13 cellular contexts compared by ENCODE assay signal in genomic region chr11:44729065-44729464, GRCh38. TPM values are rescaled to one million over a fixed set of nuclear protein-coding genes. Genes with fewer than 3 reads are reported as not detected.
DNase-seq lines count a peak whose midpoint lies in the region; ATAC-seq and TF ChIP-seq lines count a peak whose summit lies in the region.
"Had no signal": no experiment of that assay in that cellular context is flagged by ENCODE, and none has a peak within 500 bp of the region (broad histone marks: within the 10 kb centered on the region; RNA-seq: fewer than 3 reads in every experiment).

No MANE protein-coding gene starts in this region.

- H3K4ac ChIP-seq in mesendoderm (ENCODE audit: low read depth, low read length), result no peak overlapping the region

- peak overlapping the region; percentile 62 for H3K18ac ChIP-seq in mesendoderm (ENCODE audit: low read length)

- no CpG with 5 or more reads among the region's 2 CpGs for WGBS in mesendoderm (ENCODE audit: extremely low coverage, insufficient coverage, low lambda C conversion rate)
- WGBS in transverse colon (ENCODE audit: low coverage in 1 of 2), 2 donors, result 70 to 81% methylated on average over 2 of the region's 2 CpGs

- peaks cover 3% of the 10 kb centered on the region for H3K79me1 ChIP-seq in mesendoderm (ENCODE audit: low read length)

- no peak for ATAC-seq in HG03354 (IDR thresholded peaks at IDR 0.05; ENCODE audit: poor library complexity, severe bottlenecking, unreplicated experiment)
- ATAC-seq in GM18505 (IDR thresholded peaks at IDR 0.05; ENCODE audit: unreplicated experiment), result no peak
- ATAC-seq: left lobe of liver had no signal

- H4K8ac ChIP-seq in mesendoderm (ENCODE audit: low read depth, low read length), result no peak overlapping the region

- TF ChIP-seq EP300 in transverse colon (IDR thresholded peaks at IDR 0.05; ENCODE audit: low read depth), result no peak

- TF ChIP-seq POLR2A in transverse colon (IDR thresholded peaks at IDR 0.05) (no peak), GM18505 (IDR thresholded peaks at IDR 0.05; ENCODE audit: borderline replicate concordance, extremely low read depth, insufficient read depth, insufficient read length) (no peak)

- intact Hi-C loops in colonic mucosa (cut with DNase I) (loop anchor here (5.0 to 10.0 kb wide), 3 partner anchors 104 to 378 kb away; no protein-coding TSS in a partner anchor), transverse colon (cut with DNase I; ENCODE audit: low total_unique reads) (loop anchor here (5.0 kb wide), 2 partner anchors 48 to 102 kb away; no protein-coding TSS in a partner anchor)

- H3K79me2 ChIP-seq in mesendoderm (ENCODE audit: control insufficient read depth, insufficient read depth, low read length), result peaks cover 2% of the 10 kb centered on the region

- H3K4me3 ChIP-seq in colonic mucosa (no peak overlapping the region), mesendoderm (ENCODE audit: low read length) (no peak overlapping the region), transverse colon (no peak overlapping the region)
- H3K4me3 ChIP-seq: thyroid gland had no signal

- peak overlapping the region; percentile 12 for H3K4me2 ChIP-seq in mesendoderm (ENCODE audit: low read length)

- peak overlapping the region; percentile 37 for H2BK15ac ChIP-seq in mesendoderm (replicated peaks; ENCODE audit: low read depth)

- H3K27ac ChIP-seq in colonic mucosa (peak overlapping the region; percentile 12), mesendoderm (ENCODE audit: low read depth, low read length) (no peak overlapping the region), transverse colon (peak overlapping the region; percentile 60 to 89 (median 79))

- peak overlapping the region; percentile 84 for H3K4me3 Mint-ChIP-seq in activated naive CD4-positive, alpha-beta T cell treated with anti-CD3 and anti-CD28 coated beads, Interleukin-2, amount 50 U/mL, for 24 hours

- no peak overlapping the region for H2BK120ac ChIP-seq in mesendoderm (ENCODE audit: low read depth, low read length)

- no peak overlapping the region for H2AK5ac ChIP-seq in mesendoderm (ENCODE audit: low read length)

- H3K9me3 Mint-ChIP-seq in activated naive CD4-positive, alpha-beta T cell treated with anti-CD3 and anti-CD28 coated beads, Interleukin-2, amount 50 U/mL, for 24 hours, result no peaks in the 10 kb centered on the region

- H3K36me3 Mint-ChIP-seq in activated naive CD4-positive, alpha-beta T cell treated with anti-CD3 and anti-CD28 coated beads, Interleukin-2, amount 50 U/mL, for 24 hours, result no peaks in the 10 kb centered on the region

- H3K9ac ChIP-seq in colonic mucosa (ENCODE audit: low read depth in 2 of 2, low read length in 2 of 2) (no peak overlapping the region), mesendoderm (ENCODE audit: low read length) (no peak overlapping the region)

- no peak overlapping the region for H4K5ac ChIP-seq in mesendoderm (ENCODE audit: low read length)

- H3K4me1 ChIP-seq in colonic mucosa (no peaks in the 10 kb centered on the region), mesendoderm (ENCODE audit: control insufficient read depth, low read depth, low read length) (peaks cover 21% of the 10 kb centered on the region), transverse colon (peaks cover 5 to 29% (median 13%) of the 10 kb centered on the region in 4 donors)

- H3K27me3 Mint-ChIP-seq in activated naive CD4-positive, alpha-beta T cell treated with anti-CD3 and anti-CD28 coated beads, Interleukin-2, amount 50 U/mL, for 24 hours, result peaks cover 2% of the 10 kb centered on the region

- peaks cover 67% of the 10 kb centered on the region for H3K4me1 Mint-ChIP-seq in activated naive CD4-positive, alpha-beta T cell treated with anti-CD3 and anti-CD28 coated beads, Interleukin-2, amount 50 U/mL, for 24 hours

- in situ Hi-C loops in transverse colon (cut with MboI; ENCODE audit: low pct_ligation_motif_present in 1 of 4, low pct_unique_long_range_greater_than_20kb in 1 of 4, low sequenced_read_pairs in 3 of 4), result loop anchor here in 2 of 4 donors (5.0 to 25.0 kb wide), 2 partner anchors 158 to 163 kb away; no protein-coding TSS in a partner anchor

- H3K23ac ChIP-seq in mesendoderm (ENCODE audit: low read length), result no peak overlapping the region

- TF ChIP-seq CTCF in colonic mucosa (IDR thresholded peaks at IDR 0.05) (no peak), transverse colon (IDR thresholded peaks at IDR 0.05) (no peak)

- DNase-seq in activated naive CD4-positive, alpha-beta T cell treated with anti-CD3 and anti-CD28 coated beads, Interleukin-2, amount 50 U/mL, for 16 hours, result no peak
- DNase-seq in colonic mucosa, result no peak
- DNase-seq in mesendoderm, result peak; percentile 38
- no peak for DNase-seq in transverse colon
- DNase-seq in NCI-H2029 treated with DMSO at 0.1 percent for 48 hours (lab: John Stamatoyannopoulos, UW), result no peak
- DNase-seq: EL, MM.1S, NCI-H446, thyroid gland had no signal

- H3K27ac Mint-ChIP-seq in activated naive CD4-positive, alpha-beta T cell treated with anti-CD3 and anti-CD28 coated beads, Interleukin-2, amount 50 U/mL, for 24 hours, result peak overlapping the region; percentile 90

- H3K36me3 ChIP-seq in colonic mucosa (no peaks in the 10 kb centered on the region), mesendoderm (ENCODE audit: control insufficient read depth, insufficient read depth, low read length) (no peaks in the 10 kb centered on the region), transverse colon (no peaks in the 10 kb centered on the region)
- H3K36me3 ChIP-seq: thyroid gland had no signal

- H3K56ac ChIP-seq in mesendoderm (ENCODE audit: low read length), result peak overlapping the region; percentile 22

- H3K9me3 ChIP-seq in colonic mucosa, result no peaks in the 10 kb centered on the region
- no peaks in the 10 kb centered on the region for H3K9me3 ChIP-seq in transverse colon
- H3K9me3 ChIP-seq: thyroid gland had no signal

- H2BK5ac ChIP-seq in mesendoderm (ENCODE audit: low read length), result no peak overlapping the region

- H3K27me3 ChIP-seq in colonic mucosa (peaks cover 4% of the 10 kb centered on the region), mesendoderm (ENCODE audit: insufficient read depth, low read length, poor library complexity) (no peaks in the 10 kb centered on the region), transverse colon (peaks cover 50% of the 10 kb centered on the region)
- H3K27me3 ChIP-seq: thyroid gland had no signal

RNA-seq across cellular contexts. Expression of gene TSPAN18, which starts 2.3 kb away (rescaled TPM):
- total RNA-seq in colonic mucosa (10 to 100 TPM in 1 of 2 donors, 1 to 10 TPM in 1; 3.4 to 13.4 TPM), transverse colon (10 to 100 TPM in 1 of 4 donors, 1 to 10 TPM in 3; 2.6 to 28.9 (median 4.9) TPM)
- polyA plus RNA-seq in mesendoderm (2013, experiment 1 of 2), result 10.5 TPM
- 10.5 TPM for polyA plus RNA-seq in mesendoderm (2013, experiment 2 of 2)
